In genomic region chr7:108235451-108236061, GRCh38 we compare ENCODE assay signal across 1 cellular context.
TF ChIP-seq lines count a peak whose summit lies in the region.

No MANE protein-coding gene starts in this region.

TF ChIP-seq in K562, 482 proteins besides CTCF, POLR2A, EP300 and RAD21 (continued from another document and continues in another):
- TF ChIP-seq ZNF512 (tag; IDR thresholded peaks at IDR 0.05) (no peak), TAF1 (IDR thresholded peaks at IDR 0.05; ENCODE audit: control insufficient read depth, extremely low read depth, insufficient read depth, low read length, severe bottlenecking) (no peak), CBFA2T2 (conservative IDR thresholded peaks at IDR 0.05) (peak; percentile 94), HDAC1 (IDR thresholded peaks at IDR 0.05) (0 out of 4 replicates have a peak, but pooled peaks of 1 of the 2 experiments have one; percentile 34), SIN3A (IDR thresholded peaks at IDR 0.05; ENCODE audit: borderline replicate concordance in 2 of 2, control insufficient read depth in 1 of 2, low read depth in 2 of 2, low read length in 2 of 2) (no peak), NFIC (IDR thresholded peaks at IDR 0.05) (peak; percentile 82), GATAD2A (IDR thresholded peaks at IDR 0.05) (0 out of 2 replicates have a peak, but pooled peaks have one; percentile 33), ZKSCAN3 (CRISPR knock-in tag; IDR thresholded peaks at IDR 0.05) (no peak), SREBF2 (CRISPR knock-in tag; IDR thresholded peaks at IDR 0.05) (no peak), ZBTB11 (CRISPR knock-in tag; IDR thresholded peaks at IDR 0.05) (peak in 1 of 3 experiments; percentile 69; a peak in 2 of 6 replicates), ETV5 (CRISPR knock-in tag; IDR thresholded peaks at IDR 0.05; ENCODE audit: low read depth) (peak; percentile 3; the same call in 1 of the 2 replicates), RAD51 (IDR thresholded peaks at IDR 0.05; ENCODE audit: borderline replicate concordance, low read depth) (no peak), GTF3C2 (IDR thresholded peaks at IDR 0.05; ENCODE audit: borderline replicate concordance, extremely low read depth, insufficient read length) (no peak), IFI16 (CRISPR knock-in tag; IDR thresholded peaks at IDR 0.05) (peak; percentile 76; the same call in 1 of the 2 replicates), HDAC6 (IDR thresholded peaks at IDR 0.05; ENCODE audit: low read depth, low read length) (no peak), MTA1 (IDR thresholded peaks at IDR 0.05; ENCODE audit: borderline replicate concordance) (peak; percentile 1; the same call in 1 of the 2 replicates), POLR3A (IDR thresholded peaks at IDR 0.05; ENCODE audit: borderline replicate concordance, extremely low read depth, insufficient read depth, insufficient read length) (no peak), STAT5A (IDR thresholded peaks at IDR 0.05; ENCODE audit: borderline replicate concordance, low read length) (peak; percentile 83), TEAD1 (CRISPR knock-in tag; IDR thresholded peaks at IDR 0.05) (peak in 1 of 2 experiments; percentile 84; a peak in 2 of 4 replicates), ZNF143 (CRISPR knock-in tag; IDR thresholded peaks at IDR 0.05) (no peak), ZNF740 (CRISPR knock-in tag; IDR thresholded peaks at IDR 0.05) (no peak), ZNF740 (tag; IDR thresholded peaks at IDR 0.05) (peak in 1 of 2 experiments; percentile 61; a peak in 1 of 4 replicates), ZNF175 (CRISPR knock-in tag; IDR thresholded peaks at IDR 0.05; ENCODE audit: low read depth) (0 out of 2 replicates have a peak, but pooled peaks have one; percentile 31), RBM39 (optimal IDR thresholded peaks at IDR 0.05; ENCODE audit: low read depth, low read length) (no peak), NR3C1 (CRISPR knock-in tag; IDR thresholded peaks at IDR 0.05) (no peak), ZNF165 (CRISPR knock-in tag; IDR thresholded peaks at IDR 0.05; ENCODE audit: borderline replicate concordance) (peak; percentile 70; the same call in 1 of the 2 replicates), FOXK2 (conservative IDR thresholded peaks at IDR 0.05 in 1 of 2, IDR thresholded peaks at IDR 0.05 in 1 of 2; ENCODE audit: low read depth in 2 of 2) (peak; percentile 62 to 85), SIX5 (IDR thresholded peaks at IDR 0.05; ENCODE audit: borderline replicate concordance in 1 of 2, insufficient read depth in 1 of 2, low read depth in 1 of 2, low read length in 2 of 2) (0 out of 4 replicates have a peak, but pooled peaks of 1 of the 2 experiments have one; percentile 3), IRF9 (tag; IDR thresholded peaks at IDR 0.05) (0 out of 2 replicates have a peak, but pooled peaks have one; percentile 7), SRF (CRISPR knock-in tag; IDR thresholded peaks at IDR 0.05) (peak in 1 of 2 experiments; percentile 55; a peak in 1 of 4 replicates), PTBP1 (IDR thresholded peaks at IDR 0.05; ENCODE audit: low read depth, low read length) (no peak), PTTG1 (tag; IDR thresholded peaks at IDR 0.05; ENCODE audit: low read depth) (no peak), CTBP1 (IDR thresholded peaks at IDR 0.05; ENCODE audit: borderline replicate concordance) (peak; percentile 62), GABPB2 (CRISPR knock-in tag; conservative IDR thresholded peaks at IDR 0.05) (no peak), ETV1 (tag; conservative IDR thresholded peaks at IDR 0.05; ENCODE audit: low read depth) (peak; percentile 59), ZBTB40 (IDR thresholded peaks at IDR 0.05) (peak; percentile 54; the same call in 1 of the 2 replicates), ZBTB40 (CRISPR knock-in tag; IDR thresholded peaks at IDR 0.05) (no peak), EP400 (IDR thresholded peaks at IDR 0.05) (0 out of 2 replicates have a peak, but pooled peaks have one; percentile 19), ZNF274 (IDR thresholded peaks at IDR 0.05; ENCODE audit: borderline replicate concordance, low read depth, low read length) (0 out of 2 replicates have a peak, but pooled peaks have one; percentile 44), SMARCE1 (IDR thresholded peaks at IDR 0.05) (peak; percentile 68; the same call in 1 of the 2 replicates)
